ENCODE assay signal across 10 cellular contexts in the genomic region with DNA sequence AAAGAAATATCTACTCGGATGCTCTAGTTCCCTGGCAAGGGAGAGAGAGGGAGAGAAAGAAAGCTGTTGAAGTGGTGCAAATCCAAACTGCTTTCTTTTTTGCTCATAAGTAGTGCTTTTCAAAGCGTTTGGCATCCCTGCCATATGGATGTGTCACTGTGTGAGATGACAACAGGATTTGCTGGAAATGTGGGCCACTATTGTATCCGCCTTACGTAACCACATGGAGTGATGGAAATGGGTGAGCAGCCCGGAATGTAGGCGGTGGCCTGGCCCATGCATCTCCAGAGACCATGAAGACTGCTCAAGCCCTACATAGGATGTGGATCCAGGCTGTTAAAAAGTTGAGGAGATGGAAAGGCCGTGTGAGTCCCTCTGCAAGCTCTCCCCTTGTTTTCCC.
DNase-seq lines count a peak whose midpoint lies in the region; ATAC-seq, FAIRE-seq and TF ChIP-seq lines count a peak whose summit lies in the region.
"Had no signal": no experiment of that assay in that cellular context is flagged by ENCODE, and none has a peak within 500 bp of the region (broad histone marks: within the 10 kb centered on the region; RNA-seq: fewer than 3 reads in every experiment).

No MANE protein-coding gene starts in this region.

- no peak for FAIRE-seq in D721Med (lab: Jason Lieb, UNC)

- no peak for ATAC-seq in GM18907 (IDR thresholded peaks at IDR 0.05; ENCODE audit: unreplicated experiment)
- ATAC-seq: activated CD4-positive, CD25-positive, alpha-beta regulatory T cell treated with anti-CD3 and anti-CD28 coated beads, Interleukin-2, amount 50 U/mL, for 24 hours had no signal

- peak overlapping the region; percentile 80 for H3K27ac ChIP-seq in angular gyrus (ENCODE audit: low read depth, low read length)

- no peak for TF ChIP-seq CTCF in D721Med (IDR thresholded peaks at IDR 0.05; ENCODE audit: insufficient read depth, missing control alignments)

- intact Hi-C loops in head of caudate nucleus (cut with DNase I) = no loop called here

- DNase-seq in C1 segment of cervical spinal cord (lab: John Stamatoyannopoulos, UW) = peak in 12 of 14 donors; percentile 13 to 82 (median 56)
- peak in 38 of 42 donors; percentile 28 to 89 (median 70) for DNase-seq in head of caudate nucleus
- peak in 42 of 56 donors; percentile 8 to 86 (median 53) for DNase-seq in nucleus accumbens (lab: John Stamatoyannopoulos, UW)
- no peak for DNase-seq in D721Med (ENCODE audit: insufficient read length, low spot score)
- no peak for DNase-seq in NCI-H1092 treated with DMSO at 0.1 percent for 48 hours (lab: John Stamatoyannopoulos, UW)
- no peak for DNase-seq in GOT3 (lab: John Stamatoyannopoulos, UW)
- DNase-seq: NCI-H187 had no signal

Comparison
In these comparisons a context has a peak if more than half of its experiments do, and no peak if none do; other contexts are left out.
1. DNase-seq: peak in C1 segment of cervical spinal cord (12 of 14), head of caudate nucleus (38 of 42) and nucleus accumbens (42 of 56); none in D721Med (single experiment), NCI-H1092 treated with DMSO at 0.1 percent for 48 hours (single experiment) and GOT3 (single experiment).